ENCODE assay signal across 1 cellular context in the genomic region with DNA sequence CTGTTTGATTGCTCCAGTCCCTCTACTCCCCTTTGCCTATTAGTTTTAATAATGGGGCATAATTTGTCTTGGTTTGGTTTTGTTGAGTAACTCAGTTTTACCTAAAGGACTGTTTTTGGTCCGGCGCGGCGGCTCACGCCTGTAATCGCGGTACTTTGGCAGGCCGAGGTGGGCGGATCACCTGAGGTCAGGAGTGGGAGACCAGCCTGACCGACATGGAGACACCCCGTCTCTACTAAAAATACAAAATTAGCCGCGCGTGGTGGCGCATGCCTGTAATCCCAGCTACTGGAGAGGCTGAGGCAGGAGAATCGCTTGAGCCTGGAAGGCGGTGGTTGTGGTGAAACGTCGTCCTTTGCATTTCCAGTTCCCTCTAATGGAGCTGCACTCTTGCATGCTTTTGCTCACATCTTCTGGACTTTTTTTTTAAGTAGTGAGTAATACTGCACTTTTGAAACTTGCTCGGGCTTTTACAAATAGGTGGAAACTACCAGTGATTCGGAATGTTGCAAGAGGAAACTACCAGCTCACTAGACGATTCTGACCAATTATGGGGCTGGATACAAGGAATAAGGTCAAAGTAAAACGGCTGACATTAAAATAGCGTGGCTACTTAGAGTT.
TF ChIP-seq lines count a peak whose summit lies in the region.

No MANE protein-coding gene starts in this region.

TF ChIP-seq in GM12878, 131 proteins besides CTCF, POLR2A, EP300 and RAD21 (continued from another document and continues in another):
- TF ChIP-seq, protein P1, sequence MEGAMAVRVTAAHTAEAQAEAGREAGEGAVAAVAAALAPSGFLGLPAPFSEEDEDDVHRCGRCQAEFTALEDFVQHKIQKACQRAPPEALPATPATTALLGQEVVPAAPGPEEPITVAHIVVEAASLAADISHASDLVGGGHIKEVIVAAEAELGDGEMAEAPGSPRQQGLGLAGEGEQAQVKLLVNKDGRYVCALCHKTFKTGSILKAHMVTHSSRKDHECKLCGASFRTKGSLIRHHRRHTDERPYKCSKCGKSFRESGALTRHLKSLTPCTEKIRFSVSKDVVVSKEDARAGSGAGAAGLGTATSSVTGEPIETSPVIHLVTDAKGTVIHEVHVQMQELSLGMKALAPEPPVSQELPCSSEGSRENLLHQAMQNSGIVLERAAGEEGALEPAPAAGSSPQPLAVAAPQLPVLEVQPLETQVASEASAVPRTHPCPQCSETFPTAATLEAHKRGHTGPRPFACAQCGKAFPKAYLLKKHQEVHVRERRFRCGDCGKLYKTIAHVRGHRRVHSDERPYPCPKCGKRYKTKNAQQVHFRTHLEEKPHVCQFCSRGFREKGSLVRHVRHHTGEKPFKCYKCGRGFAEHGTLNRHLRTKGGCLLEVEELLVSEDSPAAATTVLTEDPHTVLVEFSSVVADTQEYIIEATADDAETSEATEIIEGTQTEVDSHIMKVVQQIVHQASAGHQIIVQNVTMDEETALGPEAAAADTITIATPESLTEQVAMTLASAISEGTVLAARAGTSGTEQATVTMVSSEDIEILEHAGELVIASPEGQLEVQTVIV (IDR thresholded peaks at IDR 0.05; ENCODE audit: borderline replicate concordance, partially characterized antibody): no peak
- TF ChIP-seq KAT2A (conservative IDR thresholded peaks at IDR 0.05; ENCODE audit: control insufficient read depth, low read depth, low read length) (no peak), MEF2B (IDR thresholded peaks at IDR 0.05; ENCODE audit: partially characterized antibody, poor library complexity, severe bottlenecking) (peak; percentile 16), SMAD1 (IDR thresholded peaks at IDR 0.05; ENCODE audit: low read depth, partially characterized antibody) (no peak), STAT1 (conservative IDR thresholded peaks at IDR 0.05) (no peak), NR2C1 (IDR thresholded peaks at IDR 0.05) (no peak), JUND (IDR thresholded peaks at IDR 0.05; ENCODE audit: low read depth, low read length) (no peak), HDGF (IDR thresholded peaks at IDR 0.05) (no peak), PAX5 (IDR thresholded peaks at IDR 0.05; ENCODE audit: borderline replicate concordance, low read depth, low read length) (no peak), EZH2 (IDR thresholded peaks at IDR 0.05; ENCODE audit: borderline replicate concordance, control insufficient read depth, low read depth, low read length) (no peak), NFYA (IDR thresholded peaks at IDR 0.05; ENCODE audit: borderline replicate concordance, low read depth, low read length) (no peak), ATF7 (IDR thresholded peaks at IDR 0.05; ENCODE audit: low read depth) (no peak), HCFC1 (IDR thresholded peaks at IDR 0.05; ENCODE audit: low read length) (no peak), NFIC (IDR thresholded peaks at IDR 0.05; ENCODE audit: low read depth, low read length) (peak; percentile 55; the same call in 1 of the 2 replicates), TARDBP (IDR thresholded peaks at IDR 0.05; ENCODE audit: borderline replicate concordance) (no peak), YBX1 (IDR thresholded peaks at IDR 0.05) (no peak), ZBED1 (IDR thresholded peaks at IDR 0.05; ENCODE audit: borderline replicate concordance) (peak; percentile 2; the same call in 1 of the 2 replicates), WRNIP1 (IDR thresholded peaks at IDR 0.05; ENCODE audit: borderline replicate concordance, low read depth, low read length) (no peak), FOXM1 (IDR thresholded peaks at IDR 0.05; ENCODE audit: low read depth, low read length) (peak; percentile 77), BCL11A (IDR thresholded peaks at IDR 0.05; ENCODE audit: low read depth, low read length) (no peak), FOXK2 (IDR thresholded peaks at IDR 0.05) (no peak), IKZF1 (conservative IDR thresholded peaks at IDR 0.05) (peak; percentile 34; the same call in 1 of the 2 replicates)
- TF ChIP-seq, protein P2, sequence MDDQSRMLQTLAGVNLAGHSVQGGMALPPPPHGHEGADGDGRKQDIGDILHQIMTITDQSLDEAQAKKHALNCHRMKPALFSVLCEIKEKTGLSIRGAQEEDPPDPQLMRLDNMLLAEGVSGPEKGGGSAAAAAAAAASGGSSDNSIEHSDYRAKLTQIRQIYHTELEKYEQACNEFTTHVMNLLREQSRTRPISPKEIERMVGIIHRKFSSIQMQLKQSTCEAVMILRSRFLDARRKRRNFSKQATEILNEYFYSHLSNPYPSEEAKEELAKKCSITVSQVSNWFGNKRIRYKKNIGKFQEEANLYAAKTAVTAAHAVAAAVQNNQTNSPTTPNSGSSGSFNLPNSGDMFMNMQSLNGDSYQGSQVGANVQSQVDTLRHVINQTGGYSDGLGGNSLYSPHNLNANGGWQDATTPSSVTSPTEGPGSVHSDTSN (IDR thresholded peaks at IDR 0.05; ENCODE audit: insufficient replicate concordance, low read depth, low read length): no peak
- TF ChIP-seq, protein P3, sequence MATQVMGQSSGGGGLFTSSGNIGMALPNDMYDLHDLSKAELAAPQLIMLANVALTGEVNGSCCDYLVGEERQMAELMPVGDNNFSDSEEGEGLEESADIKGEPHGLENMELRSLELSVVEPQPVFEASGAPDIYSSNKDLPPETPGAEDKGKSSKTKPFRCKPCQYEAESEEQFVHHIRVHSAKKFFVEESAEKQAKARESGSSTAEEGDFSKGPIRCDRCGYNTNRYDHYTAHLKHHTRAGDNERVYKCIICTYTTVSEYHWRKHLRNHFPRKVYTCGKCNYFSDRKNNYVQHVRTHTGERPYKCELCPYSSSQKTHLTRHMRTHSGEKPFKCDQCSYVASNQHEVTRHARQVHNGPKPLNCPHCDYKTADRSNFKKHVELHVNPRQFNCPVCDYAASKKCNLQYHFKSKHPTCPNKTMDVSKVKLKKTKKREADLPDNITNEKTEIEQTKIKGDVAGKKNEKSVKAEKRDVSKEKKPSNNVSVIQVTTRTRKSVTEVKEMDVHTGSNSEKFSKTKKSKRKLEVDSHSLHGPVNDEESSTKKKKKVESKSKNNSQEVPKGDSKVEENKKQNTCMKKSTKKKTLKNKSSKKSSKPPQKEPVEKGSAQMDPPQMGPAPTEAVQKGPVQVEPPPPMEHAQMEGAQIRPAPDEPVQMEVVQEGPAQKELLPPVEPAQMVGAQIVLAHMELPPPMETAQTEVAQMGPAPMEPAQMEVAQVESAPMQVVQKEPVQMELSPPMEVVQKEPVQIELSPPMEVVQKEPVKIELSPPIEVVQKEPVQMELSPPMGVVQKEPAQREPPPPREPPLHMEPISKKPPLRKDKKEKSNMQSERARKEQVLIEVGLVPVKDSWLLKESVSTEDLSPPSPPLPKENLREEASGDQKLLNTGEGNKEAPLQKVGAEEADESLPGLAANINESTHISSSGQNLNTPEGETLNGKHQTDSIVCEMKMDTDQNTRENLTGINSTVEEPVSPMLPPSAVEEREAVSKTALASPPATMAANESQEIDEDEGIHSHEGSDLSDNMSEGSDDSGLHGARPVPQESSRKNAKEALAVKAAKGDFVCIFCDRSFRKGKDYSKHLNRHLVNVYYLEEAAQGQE (IDR thresholded peaks at IDR 0.05; ENCODE audit: low read depth, low read length): no peak
- TF ChIP-seq, protein P4, sequence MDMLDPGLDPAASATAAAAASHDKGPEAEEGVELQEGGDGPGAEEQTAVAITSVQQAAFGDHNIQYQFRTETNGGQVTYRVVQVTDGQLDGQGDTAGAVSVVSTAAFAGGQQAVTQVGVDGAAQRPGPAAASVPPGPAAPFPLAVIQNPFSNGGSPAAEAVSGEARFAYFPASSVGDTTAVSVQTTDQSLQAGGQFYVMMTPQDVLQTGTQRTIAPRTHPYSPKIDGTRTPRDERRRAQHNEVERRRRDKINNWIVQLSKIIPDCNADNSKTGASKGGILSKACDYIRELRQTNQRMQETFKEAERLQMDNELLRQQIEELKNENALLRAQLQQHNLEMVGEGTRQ (IDR thresholded peaks at IDR 0.05; ENCODE audit: borderline replicate concordance, low read depth, low read length): no peak
- TF ChIP-seq, protein P5, sequence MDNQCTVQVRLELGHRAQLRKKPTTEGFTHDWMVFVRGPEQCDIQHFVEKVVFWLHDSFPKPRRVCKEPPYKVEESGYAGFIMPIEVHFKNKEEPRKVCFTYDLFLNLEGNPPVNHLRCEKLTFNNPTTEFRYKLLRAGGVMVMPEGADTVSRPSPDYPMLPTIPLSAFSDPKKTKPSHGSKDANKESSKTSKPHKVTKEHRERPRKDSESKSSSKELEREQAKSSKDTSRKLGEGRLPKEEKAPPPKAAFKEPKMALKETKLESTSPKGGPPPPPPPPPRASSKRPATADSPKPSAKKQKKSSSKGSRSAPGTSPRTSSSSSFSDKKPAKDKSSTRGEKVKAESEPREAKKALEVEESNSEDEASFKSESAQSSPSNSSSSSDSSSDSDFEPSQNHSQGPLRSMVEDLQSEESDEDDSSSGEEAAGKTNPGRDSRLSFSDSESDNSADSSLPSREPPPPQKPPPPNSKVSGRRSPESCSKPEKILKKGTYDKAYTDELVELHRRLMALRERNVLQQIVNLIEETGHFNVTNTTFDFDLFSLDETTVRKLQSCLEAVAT (IDR thresholded peaks at IDR 0.05): 0 out of 2 replicates have a peak, but pooled peaks have one; percentile 56
- TF ChIP-seq, protein P6, sequence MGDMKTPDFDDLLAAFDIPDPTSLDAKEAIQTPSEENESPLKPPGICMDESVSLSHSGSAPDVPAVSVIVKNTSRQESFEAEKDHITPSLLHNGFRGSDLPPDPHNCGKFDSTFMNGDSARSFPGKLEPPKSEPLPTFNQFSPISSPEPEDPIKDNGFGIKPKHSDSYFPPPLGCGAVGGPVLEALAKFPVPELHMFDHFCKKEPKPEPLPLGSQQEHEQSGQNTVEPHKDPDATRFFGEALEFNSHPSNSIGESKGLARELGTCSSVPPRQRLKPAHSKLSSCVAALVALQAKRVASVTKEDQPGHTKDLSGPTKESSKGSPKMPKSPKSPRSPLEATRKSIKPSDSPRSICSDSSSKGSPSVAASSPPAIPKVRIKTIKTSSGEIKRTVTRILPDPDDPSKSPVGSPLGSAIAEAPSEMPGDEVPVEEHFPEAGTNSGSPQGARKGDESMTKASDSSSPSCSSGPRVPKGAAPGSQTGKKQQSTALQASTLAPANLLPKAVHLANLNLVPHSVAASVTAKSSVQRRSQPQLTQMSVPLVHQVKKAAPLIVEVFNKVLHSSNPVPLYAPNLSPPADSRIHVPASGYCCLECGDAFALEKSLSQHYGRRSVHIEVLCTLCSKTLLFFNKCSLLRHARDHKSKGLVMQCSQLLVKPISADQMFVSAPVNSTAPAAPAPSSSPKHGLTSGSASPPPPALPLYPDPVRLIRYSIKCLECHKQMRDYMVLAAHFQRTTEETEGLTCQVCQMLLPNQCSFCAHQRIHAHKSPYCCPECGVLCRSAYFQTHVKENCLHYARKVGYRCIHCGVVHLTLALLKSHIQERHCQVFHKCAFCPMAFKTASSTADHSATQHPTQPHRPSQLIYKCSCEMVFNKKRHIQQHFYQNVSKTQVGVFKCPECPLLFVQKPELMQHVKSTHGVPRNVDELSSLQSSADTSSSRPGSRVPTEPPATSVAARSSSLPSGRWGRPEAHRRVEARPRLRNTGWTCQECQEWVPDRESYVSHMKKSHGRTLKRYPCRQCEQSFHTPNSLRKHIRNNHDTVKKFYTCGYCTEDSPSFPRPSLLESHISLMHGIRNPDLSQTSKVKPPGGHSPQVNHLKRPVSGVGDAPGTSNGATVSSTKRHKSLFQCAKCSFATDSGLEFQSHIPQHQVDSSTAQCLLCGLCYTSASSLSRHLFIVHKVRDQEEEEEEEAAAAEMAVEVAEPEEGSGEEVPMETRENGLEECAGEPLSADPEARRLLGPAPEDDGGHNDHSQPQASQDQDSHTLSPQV (IDR thresholded peaks at IDR 0.05): no peak
- TF ChIP-seq, protein P7, sequence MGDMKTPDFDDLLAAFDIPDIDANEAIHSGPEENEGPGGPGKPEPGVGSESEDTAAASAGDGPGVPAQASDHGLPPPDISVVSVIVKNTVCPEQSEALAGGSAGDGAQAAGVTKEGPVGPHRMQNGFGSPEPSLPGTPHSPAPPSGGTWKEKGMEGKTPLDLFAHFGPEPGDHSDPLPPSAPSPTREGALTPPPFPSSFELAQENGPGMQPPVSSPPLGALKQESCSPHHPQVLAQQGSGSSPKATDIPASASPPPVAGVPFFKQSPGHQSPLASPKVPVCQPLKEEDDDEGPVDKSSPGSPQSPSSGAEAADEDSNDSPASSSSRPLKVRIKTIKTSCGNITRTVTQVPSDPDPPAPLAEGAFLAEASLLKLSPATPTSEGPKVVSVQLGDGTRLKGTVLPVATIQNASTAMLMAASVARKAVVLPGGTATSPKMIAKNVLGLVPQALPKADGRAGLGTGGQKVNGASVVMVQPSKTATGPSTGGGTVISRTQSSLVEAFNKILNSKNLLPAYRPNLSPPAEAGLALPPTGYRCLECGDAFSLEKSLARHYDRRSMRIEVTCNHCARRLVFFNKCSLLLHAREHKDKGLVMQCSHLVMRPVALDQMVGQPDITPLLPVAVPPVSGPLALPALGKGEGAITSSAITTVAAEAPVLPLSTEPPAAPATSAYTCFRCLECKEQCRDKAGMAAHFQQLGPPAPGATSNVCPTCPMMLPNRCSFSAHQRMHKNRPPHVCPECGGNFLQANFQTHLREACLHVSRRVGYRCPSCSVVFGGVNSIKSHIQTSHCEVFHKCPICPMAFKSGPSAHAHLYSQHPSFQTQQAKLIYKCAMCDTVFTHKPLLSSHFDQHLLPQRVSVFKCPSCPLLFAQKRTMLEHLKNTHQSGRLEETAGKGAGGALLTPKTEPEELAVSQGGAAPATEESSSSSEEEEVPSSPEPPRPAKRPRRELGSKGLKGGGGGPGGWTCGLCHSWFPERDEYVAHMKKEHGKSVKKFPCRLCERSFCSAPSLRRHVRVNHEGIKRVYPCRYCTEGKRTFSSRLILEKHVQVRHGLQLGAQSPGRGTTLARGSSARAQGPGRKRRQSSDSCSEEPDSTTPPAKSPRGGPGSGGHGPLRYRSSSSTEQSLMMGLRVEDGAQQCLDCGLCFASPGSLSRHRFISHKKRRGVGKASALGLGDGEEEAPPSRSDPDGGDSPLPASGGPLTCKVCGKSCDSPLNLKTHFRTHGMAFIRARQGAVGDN (IDR thresholded peaks at IDR 0.05): no peak
- TF ChIP-seq, protein P8, sequence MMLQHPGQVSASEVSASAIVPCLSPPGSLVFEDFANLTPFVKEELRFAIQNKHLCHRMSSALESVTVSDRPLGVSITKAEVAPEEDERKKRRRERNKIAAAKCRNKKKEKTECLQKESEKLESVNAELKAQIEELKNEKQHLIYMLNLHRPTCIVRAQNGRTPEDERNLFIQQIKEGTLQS (IDR thresholded peaks at IDR 0.05; ENCODE audit: borderline replicate concordance, extremely low read depth, low read depth, low read length): no peak
- TF ChIP-seq, protein P9, sequence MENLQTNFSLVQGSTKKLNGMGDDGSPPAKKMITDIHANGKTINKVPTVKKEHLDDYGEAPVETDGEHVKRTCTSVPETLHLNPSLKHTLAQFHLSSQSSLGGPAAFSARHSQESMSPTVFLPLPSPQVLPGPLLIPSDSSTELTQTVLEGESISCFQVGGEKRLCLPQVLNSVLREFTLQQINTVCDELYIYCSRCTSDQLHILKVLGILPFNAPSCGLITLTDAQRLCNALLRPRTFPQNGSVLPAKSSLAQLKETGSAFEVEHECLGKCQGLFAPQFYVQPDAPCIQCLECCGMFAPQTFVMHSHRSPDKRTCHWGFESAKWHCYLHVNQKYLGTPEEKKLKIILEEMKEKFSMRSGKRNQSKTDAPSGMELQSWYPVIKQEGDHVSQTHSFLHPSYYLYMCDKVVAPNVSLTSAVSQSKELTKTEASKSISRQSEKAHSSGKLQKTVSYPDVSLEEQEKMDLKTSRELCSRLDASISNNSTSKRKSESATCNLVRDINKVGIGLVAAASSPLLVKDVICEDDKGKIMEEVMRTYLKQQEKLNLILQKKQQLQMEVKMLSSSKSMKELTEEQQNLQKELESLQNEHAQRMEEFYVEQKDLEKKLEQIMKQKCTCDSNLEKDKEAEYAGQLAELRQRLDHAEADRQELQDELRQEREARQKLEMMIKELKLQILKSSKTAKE (IDR thresholded peaks at IDR 0.05; ENCODE audit: low read depth, poor library complexity, severe bottlenecking): no peak
